ENCODE assay signal across 11 cellular contexts in the genomic region with DNA sequence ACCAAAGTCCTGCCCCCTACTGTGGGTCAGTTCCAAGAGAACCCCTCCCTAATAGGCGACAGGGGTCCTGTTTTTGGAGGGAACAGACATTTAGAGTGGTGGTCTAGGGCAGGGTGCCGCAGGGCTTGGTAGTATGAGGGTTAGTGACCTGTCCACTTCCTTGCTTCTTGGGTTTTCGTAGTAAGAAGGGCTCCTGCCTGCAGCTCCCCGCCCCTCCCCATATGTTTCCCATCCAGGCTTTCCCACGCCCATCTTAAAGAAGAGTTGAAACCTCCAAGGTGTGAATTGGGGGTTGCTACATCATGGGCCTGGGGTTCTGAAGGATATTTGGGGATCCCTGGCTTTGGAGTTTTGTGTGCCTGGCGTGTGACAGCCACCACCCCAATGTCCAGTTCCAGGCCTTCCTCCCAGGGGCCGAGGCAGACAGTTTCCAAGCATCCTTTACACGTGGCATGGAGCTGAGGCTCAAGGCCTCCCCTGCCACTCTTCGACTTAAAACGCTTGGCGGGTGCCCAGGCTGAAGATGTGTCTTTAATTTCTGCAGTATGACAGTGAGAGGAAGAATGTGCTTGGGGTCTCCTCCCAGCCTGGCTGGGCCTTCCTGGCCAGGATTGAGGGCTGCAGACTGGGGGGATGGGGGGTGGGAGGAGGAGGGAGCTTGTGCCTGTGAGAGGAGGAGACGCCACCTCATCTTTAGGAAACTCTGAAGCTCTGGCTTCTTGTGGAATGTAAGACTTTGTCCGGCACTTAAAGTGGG. TPM values are rescaled to one million over a fixed set of nuclear protein-coding genes. Genes with fewer than 3 reads are reported as not detected.
DNase-seq lines count a peak whose midpoint lies in the region; ATAC-seq and TF ChIP-seq lines count a peak whose summit lies in the region.
"Had no signal": no experiment of that assay in that cellular context is flagged by ENCODE, and none has a peak within 500 bp of the region (broad histone marks: within the 10 kb centered on the region; RNA-seq: fewer than 3 reads in every experiment).

No MANE protein-coding gene starts in this region.

- peak overlapping the region; percentile 8 for H3K27ac Mint-ChIP-seq in activated naive CD4-positive, alpha-beta T cell treated with anti-CD3 and anti-CD28 coated beads, Interleukin-2, amount 50 U/mL, for 24 hours
- no peak overlapping the region for H3K27ac Mint-ChIP-seq in activated naive CD4-positive, alpha-beta T cell treated with anti-CD3 and anti-CD28 coated beads for 36 hours
- H3K27ac Mint-ChIP-seq in nephron = peak overlapping the region; percentile 63 to 100 (median 99)

- H3K36me3 Mint-ChIP-seq in activated naive CD4-positive, alpha-beta T cell treated with anti-CD3 and anti-CD28 coated beads, Interleukin-2, amount 50 U/mL, for 24 hours = no peaks in the 10 kb centered on the region
- no peaks in the 10 kb centered on the region for H3K36me3 Mint-ChIP-seq in activated naive CD4-positive, alpha-beta T cell treated with anti-CD3 and anti-CD28 coated beads for 36 hours (ENCODE audit: low read depth)
- peaks cover 7% of the 10 kb centered on the region for H3K36me3 Mint-ChIP-seq in nephron (ENCODE audit: low read depth)

- peak overlapping the region; percentile 97 for H3K27ac ChIP-seq in vagina

- peaks cover 48% of the 10 kb centered on the region for H3K27me3 Mint-ChIP-seq in activated naive CD4-positive, alpha-beta T cell treated with anti-CD3 and anti-CD28 coated beads, Interleukin-2, amount 50 U/mL, for 24 hours
- peaks cover 48% of the 10 kb centered on the region for H3K27me3 Mint-ChIP-seq in activated naive CD4-positive, alpha-beta T cell treated with anti-CD3 and anti-CD28 coated beads for 36 hours (ENCODE audit: low read depth)
- H3K27me3 Mint-ChIP-seq in nephron (ENCODE audit: low read depth) = peaks cover 41% of the 10 kb centered on the region

- peak overlapping the region in 1 of 2 donors; percentile 11 for H3K4me3 ChIP-seq in vagina

- no peaks in the 10 kb centered on the region for H3K27me3 ChIP-seq in vagina

- ATAC-seq in HG02571 (IDR thresholded peaks at IDR 0.05; ENCODE audit: unreplicated experiment) = no peak

- peaks cover 73% of the 10 kb centered on the region for H3K4me1 ChIP-seq in vagina

- peaks cover 13% of the 10 kb centered on the region for H3K4me1 Mint-ChIP-seq in activated naive CD4-positive, alpha-beta T cell treated with anti-CD3 and anti-CD28 coated beads, Interleukin-2, amount 50 U/mL, for 24 hours
- H3K4me1 Mint-ChIP-seq in activated naive CD4-positive, alpha-beta T cell treated with anti-CD3 and anti-CD28 coated beads for 36 hours (ENCODE audit: low read depth) = peaks cover 17% of the 10 kb centered on the region
- peaks cover 85% of the 10 kb centered on the region for H3K4me1 Mint-ChIP-seq in nephron

- H3K9me3 ChIP-seq in vagina = no peaks in the 10 kb centered on the region

- H3K4me3 Mint-ChIP-seq in activated naive CD4-positive, alpha-beta T cell treated with anti-CD3 and anti-CD28 coated beads, Interleukin-2, amount 50 U/mL, for 24 hours = no peak overlapping the region
- no peak overlapping the region for H3K4me3 Mint-ChIP-seq in activated naive CD4-positive, alpha-beta T cell treated with anti-CD3 and anti-CD28 coated beads for 36 hours
- H3K4me3 Mint-ChIP-seq in nephron = peak overlapping the region in 2 of 3 experiments; percentile 65 to 97

- no peak for TF ChIP-seq POLR2A in vagina (IDR thresholded peaks at IDR 0.05)

- H3K9me3 Mint-ChIP-seq in activated naive CD4-positive, alpha-beta T cell treated with anti-CD3 and anti-CD28 coated beads, Interleukin-2, amount 50 U/mL, for 24 hours = no peaks in the 10 kb centered on the region
- no peaks in the 10 kb centered on the region for H3K9me3 Mint-ChIP-seq in activated naive CD4-positive, alpha-beta T cell treated with anti-CD3 and anti-CD28 coated beads for 36 hours
- no peaks in the 10 kb centered on the region for H3K9me3 Mint-ChIP-seq in nephron
- H3K9me3 Mint-ChIP-seq: brain had no signal

- intact Hi-C loops in activated naive CD4-positive, alpha-beta T cell treated with anti-CD3 and anti-CD28 coated beads for 36 hours (cut with micrococcal nuclease) = no loop called here
- intact Hi-C loops in vagina (cut with DNase I) = no loop called here

- DNase-seq in activated naive CD4-positive, alpha-beta T cell treated with anti-CD3 and anti-CD28 coated beads for 36 hours = no peak
- peak; percentile 93 for DNase-seq in dedifferentiated amniotic fluid mesenchymal stem cell (ENCODE audit: extremely low spot score)
- DNase-seq in vagina (ENCODE audit: extremely low spot score in 2 of 2) = no peak
- no peak for DNase-seq in activated CD8-positive, alpha-beta memory T cell treated with anti-CD3 and anti-CD28 coated beads for 24 hours
- no peak for DNase-seq in GM20000 (ENCODE audit: low spot score)
- DNase-seq: NCI-H2081, T-helper 9 cell had no signal

- CTCF ChIA-PET in activated naive CD4-positive, alpha-beta T cell treated with anti-CD3 and anti-CD28 coated beads for 36 hours (lab: Charles Lee) = interaction anchor here (0.9 to 7.5 kb wide), 5 partner anchors 9 to 94 kb away, joined by 4 to 225 read pairs (median 16); a partner anchor contains a TSS

- TF ChIP-seq CTCF in nephron (IDR thresholded peaks at IDR 0.05; ENCODE audit: unreplicated experiment in 3 of 3) (no peak), vagina (IDR thresholded peaks at IDR 0.05) (no peak), GM20000 (IDR thresholded peaks at IDR 0.05; ENCODE audit: extremely low read depth, missing control alignments) (no peak)

- peaks cover 0 to under 1% of the 10 kb centered on the region in 2 donors for H3K36me3 ChIP-seq in vagina

RNA-seq across cellular contexts. Expression of a gene that starts 2.3 kb away (rescaled TPM):
- 1 to 10 TPM in 1 of 2 experiments, under 1 TPM in 1; 0.95 to 1.7 TPM for total RNA-seq in activated naive CD4-positive, alpha-beta T cell treated with anti-CD3 and anti-CD28 coated beads for 36 hours
- total RNA-seq in vagina = 171 TPM

RNA-seq across cellular contexts. Expression of a gene that starts 38.0 kb away (rescaled TPM):
- total RNA-seq in activated naive CD4-positive, alpha-beta T cell treated with anti-CD3 and anti-CD28 coated beads for 36 hours = under 1 TPM in 1 of 2 experiments, not detected in 1; 0.14 TPM
- total RNA-seq in vagina = 2.2 TPM

RNA-seq across cellular contexts. Expression of a gene that starts 53.3 kb away (rescaled TPM):
- 10 to 100 TPM; 67.7 TPM for total RNA-seq in activated naive CD4-positive, alpha-beta T cell treated with anti-CD3 and anti-CD28 coated beads for 36 hours
- 37.6 TPM for total RNA-seq in vagina

Comparison
In these comparisons a context has a peak if more than half of its experiments do, and no peak if none do; other contexts are left out.
1. H3K4me3 Mint-ChIP-seq: peak in nephron (2 of 3); none in activated naive CD4-positive, alpha-beta T cell treated with anti-CD3 and anti-CD28 coated beads, Interleukin-2, amount 50 U/mL, for 24 hours (single experiment) and activated naive CD4-positive, alpha-beta T cell treated with anti-CD3 and anti-CD28 coated beads for 36 hours (single experiment).
2. RNA of a gene that starts 2.3 kb away (total RNA-seq): 171 TPM in vagina (single experiment); 0.95 to 1.7 TPM in activated naive CD4-positive, alpha-beta T cell treated with anti-CD3 and anti-CD28 coated beads for 36 hours; every median in the first group is over 10 times any median in the second.